9 cellular contexts compared by ENCODE assay signal in genomic region chr19:56405062-56405461, GRCh38. TPM values are rescaled to one million over a fixed set of nuclear protein-coding genes. Genes with fewer than 3 reads are reported as not detected.
A peak's percentile ranks its signal among the peaks of the same experiment; 100 is the strongest.
DNase-seq lines count a peak whose midpoint lies in the region; ATAC-seq, FAIRE-seq and TF ChIP-seq lines count a peak whose summit lies in the region.
"Had no signal": no experiment of that assay in that cellular context is flagged by ENCODE, and none has a peak within 500 bp of the region (broad histone marks: within the 10 kb centered on the region; RNA-seq: fewer than 3 reads in every experiment).

No MANE protein-coding gene starts in this region.

- H3K4me3 ChIP-seq in cardiac muscle cell (peak overlapping the region; percentile 72), right cardiac atrium (ENCODE audit: low read length) (no peak overlapping the region), kidney (ENCODE audit: low read length in 2 of 2) (peak overlapping the region; percentile 96 to 99), suprapubic skin (peak overlapping the region; percentile 72)

- peaks cover 70% of the 10 kb centered on the region for H3K9me3 Mint-ChIP-seq in activated T-helper 2 cell treated with anti-CD3 and anti-CD28 coated beads, Interferon-gamma antibody, Interleukin-2, Interleukin-4, amounts not matched to agents 10 μg/mL and 5 μg/mL and 100 μg/mL, durations not matched to agents 14 hours and 24 hours and 36 hours

- TF ChIP-seq CTCF in cardiac muscle cell (IDR thresholded peaks at IDR 0.05; ENCODE audit: low read depth, low read length) (no peak), kidney (IDR thresholded peaks at IDR 0.05; ENCODE audit: borderline replicate concordance, extremely low read depth, insufficient read depth) (no peak), suprapubic skin (IDR thresholded peaks at IDR 0.05) (no peak), D721Med (IDR thresholded peaks at IDR 0.05; ENCODE audit: insufficient read depth, missing control alignments) (no peak)

- DNase-seq in cardiac muscle cell (ENCODE audit: low read depth in 1 of 2, low spot score in 1 of 2), result no peak
- DNase-seq in right cardiac atrium, result no peak
- no peak for DNase-seq in activated T-helper 2 cell treated with anti-CD3 and anti-CD28 coated beads, Interferon-gamma antibody, Interleukin-2, Interleukin-4, amounts not matched to agents 10 μg/mL and 5 μg/mL and 100 μg/mL, durations not matched to agents 14 hours and 24 hours and 36 hours (ENCODE audit: low spot score)
- no peak for DNase-seq in kidney
- DNase-seq in suprapubic skin (ENCODE audit: low spot score in 2 of 2), result no peak
- no peak for DNase-seq in D721Med (ENCODE audit: insufficient read length, low spot score)
- no peak for DNase-seq in kidney tubule cell (ENCODE audit: low spot score)
- DNase-seq: small intestine had no signal

- H3K9ac ChIP-seq in kidney (ENCODE audit: low read length in 2 of 2), result peak overlapping the region in 1 of 2 donors; percentile 77

- WGBS in right cardiac atrium, result 92% methylated on average over 4 of the region's 4 CpGs
- 96% methylated on average over 4 of the region's 4 CpGs for WGBS in suprapubic skin

- H3K36me3 Mint-ChIP-seq in activated T-helper 2 cell treated with anti-CD3 and anti-CD28 coated beads, Interferon-gamma antibody, Interleukin-2, Interleukin-4, amounts not matched to agents 10 μg/mL and 5 μg/mL and 100 μg/mL, durations not matched to agents 14 hours and 24 hours and 36 hours (ENCODE audit: low read depth), result peaks cover 60% of the 10 kb centered on the region

- H3K9me3 ChIP-seq in cardiac muscle cell (ENCODE audit: low read depth) (no peaks in the 10 kb centered on the region), right cardiac atrium (ENCODE audit: control insufficient read depth, low read length) (peaks cover 2% of the 10 kb centered on the region), kidney (ENCODE audit: control insufficient read depth in 1 of 2, low read length in 2 of 2) (peaks cover 16 to 21% of the 10 kb centered on the region in 2 donors), suprapubic skin (peaks cover 11% of the 10 kb centered on the region)

- FAIRE-seq in kidney (lab: Jason Lieb, UNC), result no peak
- no peak for FAIRE-seq in D721Med (lab: Jason Lieb, UNC)
- FAIRE-seq: small intestine had no signal

- no peak for TF ChIP-seq POLR2A in suprapubic skin (IDR thresholded peaks at IDR 0.05)

- H3K36me3 ChIP-seq in cardiac muscle cell (peaks cover 18% of the 10 kb centered on the region), kidney (ENCODE audit: control insufficient read depth in 1 of 2, insufficient read depth in 2 of 2, low read length in 2 of 2) (peaks cover 16 to 22% of the 10 kb centered on the region in 2 donors), suprapubic skin (peaks cover 35% of the 10 kb centered on the region)

- no peak overlapping the region for H3K27ac Mint-ChIP-seq in activated T-helper 2 cell treated with anti-CD3 and anti-CD28 coated beads, Interferon-gamma antibody, Interleukin-2, Interleukin-4, amounts not matched to agents 10 μg/mL and 5 μg/mL and 100 μg/mL, durations not matched to agents 14 hours and 24 hours and 36 hours

- ATAC-seq in right cardiac atrium, result no peak
- no peak for ATAC-seq in GM18867 (IDR thresholded peaks at IDR 0.05; ENCODE audit: unreplicated experiment)

- H3K4me3 Mint-ChIP-seq in activated T-helper 2 cell treated with anti-CD3 and anti-CD28 coated beads, Interferon-gamma antibody, Interleukin-2, Interleukin-4, amounts not matched to agents 10 μg/mL and 5 μg/mL and 100 μg/mL, durations not matched to agents 14 hours and 24 hours and 36 hours (ENCODE audit: low read depth), result peak overlapping the region; percentile 85

- H3K27me3 ChIP-seq in cardiac muscle cell, result no peaks in the 10 kb centered on the region
- H3K27me3 ChIP-seq in right cardiac atrium (ENCODE audit: control insufficient read depth, insufficient read depth), result no peaks in the 10 kb centered on the region
- no peaks in the 10 kb centered on the region for H3K27me3 ChIP-seq in suprapubic skin

- H3K27me3 Mint-ChIP-seq in activated T-helper 2 cell treated with anti-CD3 and anti-CD28 coated beads, Interferon-gamma antibody, Interleukin-2, Interleukin-4, amounts not matched to agents 10 μg/mL and 5 μg/mL and 100 μg/mL, durations not matched to agents 14 hours and 24 hours and 36 hours (ENCODE audit: low read depth), result no peaks in the 10 kb centered on the region

- H3K4me1 ChIP-seq in cardiac muscle cell (ENCODE audit: low read depth) (peaks cover 3% of the 10 kb centered on the region), right cardiac atrium (ENCODE audit: control insufficient read depth, insufficient read depth, low read length) (peaks cover 9% of the 10 kb centered on the region), kidney (ENCODE audit: control insufficient read depth in 1 of 2, insufficient read depth in 1 of 2, low read depth in 1 of 2, low read length in 2 of 2) (peaks cover 13 to 20% of the 10 kb centered on the region in 2 donors), suprapubic skin (peaks cover 14% of the 10 kb centered on the region)

- no peak for TF ChIP-seq EP300 in suprapubic skin (IDR thresholded peaks at IDR 0.05)

- H3K27ac ChIP-seq in cardiac muscle cell (no peak overlapping the region), right cardiac atrium (ENCODE audit: low read length) (no peak overlapping the region), kidney (ENCODE audit: low read depth in 2 of 2, low read length in 2 of 2) (no peak overlapping the region), suprapubic skin (no peak overlapping the region)

- H3K4me1 Mint-ChIP-seq in activated T-helper 2 cell treated with anti-CD3 and anti-CD28 coated beads, Interferon-gamma antibody, Interleukin-2, Interleukin-4, amounts not matched to agents 10 μg/mL and 5 μg/mL and 100 μg/mL, durations not matched to agents 14 hours and 24 hours and 36 hours (ENCODE audit: low read depth), result peaks cover 14% of the 10 kb centered on the region

- intact Hi-C loops in right cardiac atrium (cut with DNase I) (loop anchor here in 1 of 4 donors (10.0 kb wide), 1 partner anchor 160 kb away; the partner anchor contains the start of gene ZNF470), kidney (cut with DNase I) (no loop called here)
- intact Hi-C loops in activated T-helper 2 cell treated with anti-CD3 and anti-CD28 coated beads, Interferon-gamma antibody, Interleukin-2, Interleukin-4, amounts not matched to agents 10 μg/mL and 5 μg/mL and 100 μg/mL, durations not matched to agents 14 hours and 24 hours and 36 hours (cut with micrococcal nuclease), result loop anchor here (10.0 kb wide), 2 partner anchors 90 to 160 kb away; partner anchors contain the start of genes ZNF470 and ZSCAN5A

RNA-seq across cellular contexts. Expression of gene ZNF583, which starts 0.9 kb away (rescaled TPM):
- total RNA-seq in cardiac muscle cell, result 3.6 and 26.7 TPM in 2 replicates
- polyA plus RNA-seq in cardiac muscle cell, result 7.4 and 18.4 TPM in 2 replicates
- total RNA-seq in right cardiac atrium, result 1 to 10 TPM; 5.6 to 8.6 (median 7.0) TPM
- 3.1 TPM for polyA plus RNA-seq in right cardiac atrium
- total RNA-seq in activated T-helper 2 cell treated with anti-CD3 and anti-CD28 coated beads, Interferon-gamma antibody, Interleukin-2, Interleukin-4, amounts not matched to agents 10 μg/mL and 5 μg/mL and 100 μg/mL, durations not matched to agents 14 hours and 24 hours and 36 hours, result 1.5 and 1.7 TPM in 2 replicates
- 7.2 TPM for total RNA-seq in kidney
- polyA plus RNA-seq in kidney (ENCODE audit: insufficient read depth, low read depth, low replicate concordance), result 2.5 TPM
- total RNA-seq in suprapubic skin, result 1 to 10 TPM; 1.5 to 3.2 (median 2.3) TPM

RNA-seq across cellular contexts. Expression of gene ZNF582, which starts 11.7 kb away (rescaled TPM):
- 10.1 and 13.5 TPM in 2 replicates for total RNA-seq in cardiac muscle cell
- 17.7 and 19.5 TPM in 2 replicates for polyA plus RNA-seq in cardiac muscle cell
- 1 to 10 TPM; 3.6 to 5.8 (median 4.8) TPM for total RNA-seq in right cardiac atrium
- polyA plus RNA-seq in right cardiac atrium, result 6.3 TPM
- total RNA-seq in activated T-helper 2 cell treated with anti-CD3 and anti-CD28 coated beads, Interferon-gamma antibody, Interleukin-2, Interleukin-4, amounts not matched to agents 10 μg/mL and 5 μg/mL and 100 μg/mL, durations not matched to agents 14 hours and 24 hours and 36 hours, result 1.3 and 1.4 TPM in 2 replicates
- 5.0 TPM for total RNA-seq in kidney
- polyA plus RNA-seq in kidney (ENCODE audit: insufficient read depth, low read depth, low replicate concordance), result 3.8 TPM
- total RNA-seq in suprapubic skin, result 1 to 10 TPM; 2.6 to 5.2 (median 3.1) TPM
